ENCODE assay signal across 17 cellular contexts in genomic region chr2:197232010-197232409, GRCh38.
DNase-seq lines count a peak whose midpoint lies in the region; ATAC-seq and TF ChIP-seq lines count a peak whose summit lies in the region.
"Had no signal": no experiment of that assay in that cellular context is flagged by ENCODE, and none has a peak within 500 bp of the region (broad histone marks: within the 10 kb centered on the region; RNA-seq: fewer than 3 reads in every experiment).

No MANE protein-coding gene starts in this region.

- peaks cover 93% of the 10 kb centered on the region for H3K4me1 Mint-ChIP-seq in activated T-cell treated with anti-CD3 and anti-CD28 coated beads, Interleukin-2, amount 50 U/mL, for 24 hours (ENCODE audit: low read depth)
- peaks cover 71 to 100% (median 88%) of the 10 kb centered on the region in 4 donors for H3K4me1 Mint-ChIP-seq in CD4-positive, alpha-beta memory T cell
- H3K4me1 Mint-ChIP-seq in activated naive CD8-positive, alpha-beta T cell (ENCODE audit: low read depth): peaks cover 97% of the 10 kb centered on the region
- H3K4me1 Mint-ChIP-seq in natural killer cell: peaks cover 95 to 97% of the 10 kb centered on the region in 2 donors

- no peaks in the 10 kb centered on the region for H3K9me3 Mint-ChIP-seq in activated T-cell treated with anti-CD3 and anti-CD28 coated beads, Interleukin-2, amount 50 U/mL, for 24 hours
- H3K9me3 Mint-ChIP-seq in CD4-positive, alpha-beta memory T cell: no peaks in the 10 kb centered on the region
- no peaks in the 10 kb centered on the region for H3K9me3 Mint-ChIP-seq in activated naive CD8-positive, alpha-beta T cell (ENCODE audit: low read depth)
- no peaks in the 10 kb centered on the region for H3K9me3 Mint-ChIP-seq in natural killer cell

- DNase-seq in activated T-cell treated with anti-CD3 and anti-CD28 coated beads, Interleukin-2, amount 50 U/mL, for 24 hours: no peak
- no peak for DNase-seq in activated T-cell treated with anti-CD3 and anti-CD28 coated beads, Interleukin-2, amount 50 U/mL, for 48 hours
- peak in 2 of 5 donors; percentile 41 to 53 for DNase-seq in CD4-positive, alpha-beta memory T cell
- no peak for DNase-seq in natural killer cell
- no peak for DNase-seq in NCI-H69 (lab: John Stamatoyannopoulos, UW)
- DNase-seq: GOT3; KBM-7; NCI-H2227 treated with DMSO at 0.1 percent for 48 hours; NCI-H526 treated with DMSO at 0.1 percent for 48 hours; NK-92 treated with Interleukin-12 subunit alpha and Interleukin-12 subunit beta, amount 100 ng/mL, for 24 hours; OCI-M1; RPMI8226 had no signal

- H3K27me3 Mint-ChIP-seq in activated T-cell treated with anti-CD3 and anti-CD28 coated beads, Interleukin-2, amount 50 U/mL, for 24 hours: no peaks in the 10 kb centered on the region
- H3K27me3 Mint-ChIP-seq in CD4-positive, alpha-beta memory T cell: no peaks in the 10 kb centered on the region
- no peaks in the 10 kb centered on the region for H3K27me3 Mint-ChIP-seq in activated naive CD8-positive, alpha-beta T cell
- no peaks in the 10 kb centered on the region for H3K27me3 Mint-ChIP-seq in natural killer cell (ENCODE audit: low read depth in 2 of 2)

- peaks cover 97% of the 10 kb centered on the region for H3K4me1 ChIP-seq in CD4-positive, alpha-beta memory T cell (ENCODE audit: insufficient read depth, low read length)

- ATAC-seq in natural killer cell (peak in 1 of 3 donors; percentile 57), HG02938 (IDR thresholded peaks at IDR 0.05; ENCODE audit: unreplicated experiment) (no peak), HG03342 (IDR thresholded peaks at IDR 0.05; ENCODE audit: unreplicated experiment) (no peak)
- ATAC-seq: GM12878 had no signal

- POLR2A ChIA-PET in CD4-positive, alpha-beta memory T cell (lab: Charles Lee; ENCODE audit: partially characterized antibody): interaction anchor here (1.2 to 55.3 kb wide), 2 partner anchors 24 to 73 kb away, joined by 3 to 1394 read pairs; no protein-coding TSS in a partner anchor

- H3K4me3 Mint-ChIP-seq in activated T-cell treated with anti-CD3 and anti-CD28 coated beads, Interleukin-2, amount 50 U/mL, for 24 hours: no peak overlapping the region
- peak overlapping the region in 6 of 8 donors; percentile 29 to 80 (median 68) for H3K4me3 Mint-ChIP-seq in CD4-positive, alpha-beta memory T cell
- no peak overlapping the region for H3K4me3 Mint-ChIP-seq in activated naive CD8-positive, alpha-beta T cell
- no peak overlapping the region for H3K4me3 Mint-ChIP-seq in natural killer cell

- H3K36me3 ChIP-seq in CD4-positive, alpha-beta memory T cell (ENCODE audit: insufficient read depth, low read length): no peaks in the 10 kb centered on the region

- intact Hi-C loops in CD4-positive, alpha-beta memory T cell (cut with micrococcal nuclease): loop anchor here (2.0 kb wide), 1 partner anchor 15 kb away; no protein-coding TSS in a partner anchor
- intact Hi-C loops in natural killer cell (cut with micrococcal nuclease): loop anchor here (2.0 kb wide), 1 partner anchor 15 kb away; no protein-coding TSS in a partner anchor

- no peak overlapping the region for H3K27ac ChIP-seq in CD4-positive, alpha-beta memory T cell (ENCODE audit: low read depth, low read length)
- H3K27ac ChIP-seq: C4-2B had no signal

- TF ChIP-seq CTCF in natural killer cell (IDR thresholded peaks at IDR 0.05): no peak

- H3K27ac Mint-ChIP-seq in activated T-cell treated with anti-CD3 and anti-CD28 coated beads, Interleukin-2, amount 50 U/mL, for 24 hours: peak overlapping the region; percentile 83
- peak overlapping the region; percentile 14 to 74 (median 57) for H3K27ac Mint-ChIP-seq in CD4-positive, alpha-beta memory T cell
- H3K27ac Mint-ChIP-seq in activated naive CD8-positive, alpha-beta T cell: peak overlapping the region; percentile 90
- peak overlapping the region; percentile 89 to 93 for H3K27ac Mint-ChIP-seq in natural killer cell

- CTCF ChIA-PET in CD4-positive, alpha-beta memory T cell (lab: Charles Lee; ENCODE audit: partially characterized antibody): interaction anchor here (1.0 to 1.1 kb wide), 3 partner anchors 9 to 76 kb away, joined by 3 to 4 read pairs (median 3); no protein-coding TSS in a partner anchor

- H3K36me3 Mint-ChIP-seq in activated T-cell treated with anti-CD3 and anti-CD28 coated beads, Interleukin-2, amount 50 U/mL, for 24 hours (ENCODE audit: low read depth): peaks cover 15% of the 10 kb centered on the region
- peaks cover 6 to 22% of the 10 kb centered on the region in 2 donors for H3K36me3 Mint-ChIP-seq in CD4-positive, alpha-beta memory T cell
- H3K36me3 Mint-ChIP-seq in activated naive CD8-positive, alpha-beta T cell: peaks cover 8% of the 10 kb centered on the region
- H3K36me3 Mint-ChIP-seq in natural killer cell: no peaks in the 10 kb centered on the region

- no peaks in the 10 kb centered on the region for H3K9me3 ChIP-seq in CD4-positive, alpha-beta memory T cell (ENCODE audit: control insufficient read depth in 1 of 2, low read length in 2 of 2)

- no peaks in the 10 kb centered on the region for H3K27me3 ChIP-seq in CD4-positive, alpha-beta memory T cell (ENCODE audit: insufficient read depth, low read length)

- no peak overlapping the region for H3K4me3 ChIP-seq in CD4-positive, alpha-beta memory T cell (ENCODE audit: low read length in 2 of 2)
- H3K4me3 ChIP-seq: GM12878 had no signal

Comparison
In these comparisons a context has a peak if more than half of its experiments do, and no peak if none do; other contexts are left out.
1. H3K4me3 Mint-ChIP-seq: peak in CD4-positive, alpha-beta memory T cell (6 of 8); none in activated T-cell treated with anti-CD3 and anti-CD28 coated beads, Interleukin-2, amount 50 U/mL, for 24 hours (single experiment), activated naive CD8-positive, alpha-beta T cell (single experiment) and natural killer cell (single experiment).
2. Peak in every context shown above with its lines, with median percentiles within 50 percentile points of each other: H3K27ac Mint-ChIP-seq.